18 cellular contexts compared by ENCODE assay signal in the genomic region with DNA sequence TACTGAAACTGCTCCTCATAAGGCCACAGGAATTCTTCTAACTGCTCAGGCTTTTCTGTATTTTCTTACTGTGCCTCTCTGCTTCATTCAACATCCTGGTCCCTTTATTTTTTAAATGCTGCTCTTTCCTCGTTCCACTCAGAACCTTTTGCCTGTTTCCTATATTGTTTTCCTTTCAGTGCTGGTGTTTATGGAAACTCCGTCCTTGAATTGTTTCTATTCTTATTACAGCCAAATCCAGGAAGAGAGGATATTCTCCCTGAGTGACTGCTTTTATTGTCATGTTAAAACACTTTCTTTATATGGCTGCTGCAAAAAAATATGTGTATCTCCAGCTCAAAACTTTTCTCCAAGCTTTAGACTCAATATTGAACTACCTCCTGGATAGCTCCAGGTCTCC.
DNase-seq lines count a peak whose midpoint lies in the region; ATAC-seq, FAIRE-seq and TF ChIP-seq lines count a peak whose summit lies in the region.
"Had no signal": no experiment of that assay in that cellular context is flagged by ENCODE, and none has a peak within 500 bp of the region (broad histone marks: within the 10 kb centered on the region; RNA-seq: fewer than 3 reads in every experiment).

No MANE protein-coding gene starts in this region.

- no peaks in the 10 kb centered on the region for H3K9me3 ChIP-seq in colonic mucosa
- H3K9me3 ChIP-seq in endothelial cell of umbilical vein (replicated peaks; ENCODE audit: control insufficient read depth, insufficient read depth, low read length), result no peaks in the 10 kb centered on the region
- no peaks in the 10 kb centered on the region for H3K9me3 ChIP-seq in lower lobe of right lung
- H3K9me3 ChIP-seq in parathyroid adenoma (ENCODE audit: control insufficient read depth, low read length), result no peaks in the 10 kb centered on the region
- H3K9me3 ChIP-seq: A549, BE2C, Caco-2 had no signal

- CTCF ChIA-PET in endothelial cell of umbilical vein (lab: Charles Lee), result no interaction called here

- H3K4me2 ChIP-seq in endothelial cell of umbilical vein (ENCODE audit: insufficient read depth, low read length) (no peak overlapping the region), parathyroid adenoma (ENCODE audit: low read length) (no peak overlapping the region)
- H3K4me2 ChIP-seq: A549 had no signal

- H4K20me1 ChIP-seq in endothelial cell of umbilical vein (replicated peaks; ENCODE audit: control insufficient read depth, extremely low read depth, insufficient read depth, low read length), result no peaks in the 10 kb centered on the region

- intact Hi-C loops in colonic mucosa (cut with DNase I), result no loop called here
- intact Hi-C loops in endothelial cell of umbilical vein (cut with micrococcal nuclease), result no loop called here
- intact Hi-C loops in lower lobe of right lung (cut with DNase I), result no loop called here

- POLR2A ChIA-PET in endothelial cell of umbilical vein (lab: Charles Lee), result no interaction called here

- no peaks in the 10 kb centered on the region for H3K79me2 ChIP-seq in endothelial cell of umbilical vein (ENCODE audit: control insufficient read depth, insufficient read depth, low read length)
- H3K79me2 ChIP-seq in parathyroid adenoma, result no peaks in the 10 kb centered on the region

- no peak overlapping the region for H3K4me3 ChIP-seq in colonic mucosa
- no peak overlapping the region for H3K4me3 ChIP-seq in endothelial cell of umbilical vein (replicated peaks in 1 of 3; ENCODE audit: insufficient read depth in 1 of 3, low read depth in 1 of 3, low read length in 3 of 3)
- no peak overlapping the region for H3K4me3 ChIP-seq in lower lobe of right lung
- no peak overlapping the region for H3K4me3 ChIP-seq in parathyroid adenoma (ENCODE audit: low read depth, low read length)
- H3K4me3 ChIP-seq: A549, K562 had no signal

- FAIRE-seq in endothelial cell of umbilical vein (lab: Jason Lieb, UNC), result no peak
- FAIRE-seq: A549, GM12891, GM19239, H54, K562 had no signal

- peak overlapping the region; percentile 30 for H3K27ac ChIP-seq in colonic mucosa
- H3K27ac ChIP-seq in endothelial cell of umbilical vein (ENCODE audit: insufficient read depth, low read depth, low read length), result no peak overlapping the region
- H3K27ac ChIP-seq in lower lobe of right lung, result peak overlapping the region; percentile 19
- no peak overlapping the region for H3K27ac ChIP-seq in parathyroid adenoma
- H3K27ac ChIP-seq: A549, C4-2B had no signal

- TF ChIP-seq POLR2A in endothelial cell of umbilical vein (IDR thresholded peaks at IDR 0.05; ENCODE audit: low read depth, low read length), result no peak

- no peaks in the 10 kb centered on the region for H3K36me3 ChIP-seq in colonic mucosa
- H3K36me3 ChIP-seq in endothelial cell of umbilical vein (ENCODE audit: control insufficient read depth in 2 of 2, extremely low read depth in 1 of 2, insufficient read depth in 2 of 2, low read length in 2 of 2), result no peaks in the 10 kb centered on the region
- H3K36me3 ChIP-seq in lower lobe of right lung, result no peaks in the 10 kb centered on the region
- H3K36me3 ChIP-seq in parathyroid adenoma (ENCODE audit: control insufficient read depth, insufficient read depth, low read length), result no peaks in the 10 kb centered on the region
- H3K36me3 ChIP-seq: BE2C had no signal

- H3K4me1 ChIP-seq in colonic mucosa, result no peaks in the 10 kb centered on the region
- H3K4me1 ChIP-seq in endothelial cell of umbilical vein (ENCODE audit: control insufficient read depth, extremely low read depth, insufficient read depth, low read length), result peaks cover 3% of the 10 kb centered on the region
- H3K4me1 ChIP-seq in lower lobe of right lung, result peaks cover 3% of the 10 kb centered on the region
- no peaks in the 10 kb centered on the region for H3K4me1 ChIP-seq in parathyroid adenoma
- H3K4me1 ChIP-seq: A549, BE2C, Caco-2 had no signal

- dilution Hi-C loops in endothelial cell of umbilical vein (cut with MboI; ENCODE audit: extremely low pct_ligation_motif_present, low sequenced_read_pairs), result no loop called here

- H2AFZ ChIP-seq in endothelial cell of umbilical vein (ENCODE audit: low read depth, low read length) (no peak overlapping the region), parathyroid adenoma (peak overlapping the region; percentile 33)

- no peak for ATAC-seq in lower lobe of right lung
- ATAC-seq: A549, K562 had no signal

- no TSS peak for BruUV-seq in endothelial cell of umbilical vein (replicated peaks; lab: Mats Ljungman, UMichigan)

- DNase-seq in colonic mucosa (no peak), endothelial cell of umbilical vein (ENCODE audit: low read depth, low spot score) (peak; percentile 64), lower lobe of right lung (no peak), DMS153 treated with DMSO at 0.1 percent for 48 hours (lab: John Stamatoyannopoulos, UW; ENCODE audit: unreplicated experiment) (no peak), DMS114 treated with DMSO at 0.1 percent for 48 hours (lab: John Stamatoyannopoulos, UW; ENCODE audit: unreplicated experiment) (no peak), CD1c-positive myeloid dendritic cell (ENCODE audit: extremely low spot score) (no peak)
- DNase-seq in activated effector memory CD4-positive, alpha-beta T cell treated with anti-CD3 and anti-CD28 coated beads, Interleukin-2, amount 50 U/mL, for 16 hours, result no peak
- DNase-seq: BE2C; Caco-2; CD8-positive, alpha-beta memory T cell; DMS79 had no signal

- H3K9me1 ChIP-seq in endothelial cell of umbilical vein (replicated peaks; ENCODE audit: control insufficient read depth, extremely low read depth, insufficient read depth, low read length), result no peaks in the 10 kb centered on the region

- H3K27me3 ChIP-seq in colonic mucosa (no peaks in the 10 kb centered on the region), endothelial cell of umbilical vein (ENCODE audit: control insufficient read depth in 2 of 2, insufficient read depth in 2 of 2, low read length in 2 of 2) (peaks cover 15 to 21% of the 10 kb centered on the region in 2 experiments), lower lobe of right lung (ENCODE audit: low read depth) (no peaks in the 10 kb centered on the region), parathyroid adenoma (ENCODE audit: control insufficient read depth, insufficient read depth, low read length) (no peaks in the 10 kb centered on the region)
- H3K27me3 ChIP-seq: BE2C had no signal

- TF ChIP-seq CTCF in colonic mucosa (IDR thresholded peaks at IDR 0.05) (no peak), endothelial cell of umbilical vein (IDR thresholded peaks at IDR 0.05; ENCODE audit: extremely low read depth in 1 of 2, insufficient read depth in 1 of 2, low read depth in 1 of 2, low read length in 2 of 2) (no peak), lower lobe of right lung (IDR thresholded peaks at IDR 0.05) (no peak), parathyroid adenoma (IDR thresholded peaks at IDR 0.05) (no peak)

- H3K9ac ChIP-seq in colonic mucosa (ENCODE audit: low read depth in 2 of 2, low read length in 2 of 2) (no peak overlapping the region), endothelial cell of umbilical vein (replicated peaks; ENCODE audit: extremely low read depth, insufficient read depth, low read length) (no peak overlapping the region), parathyroid adenoma (no peak overlapping the region)

TF ChIP-seq in endothelial cell of umbilical vein, 7 proteins besides CTCF, POLR2A, EP300 and RAD21:
- no peak for TF ChIP-seq POLR2AphosphoS5 (IDR thresholded peaks at IDR 0.05; ENCODE audit: insufficient read depth, low read depth, low read length)
- no peak for TF ChIP-seq MYC (IDR thresholded peaks at IDR 0.05; ENCODE audit: low read depth, low read length)
- TF ChIP-seq JUN (IDR thresholded peaks at IDR 0.05; ENCODE audit: borderline replicate concordance, insufficient read depth, insufficient read length, low read depth), result no peak
- TF ChIP-seq GATA2 (IDR thresholded peaks at IDR 0.05; ENCODE audit: insufficient read depth, insufficient read length, low read depth, low read length), result no peak
- TF ChIP-seq, protein P1, sequence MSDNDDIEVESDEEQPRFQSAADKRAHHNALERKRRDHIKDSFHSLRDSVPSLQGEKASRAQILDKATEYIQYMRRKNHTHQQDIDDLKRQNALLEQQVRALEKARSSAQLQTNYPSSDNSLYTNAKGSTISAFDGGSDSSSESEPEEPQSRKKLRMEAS (IDR thresholded peaks at IDR 0.05; ENCODE audit: insufficient read depth, insufficient read length), result no peak
- no peak for TF ChIP-seq EZH2 (IDR thresholded peaks at IDR 0.05; ENCODE audit: borderline replicate concordance, low read depth, low read length, severe bottlenecking)
- no peak for TF ChIP-seq FOS (IDR thresholded peaks at IDR 0.05; ENCODE audit: borderline replicate concordance, insufficient read depth, low read length)

Comparison
In these comparisons a context has a peak if more than half of its experiments do, and no peak if none do; other contexts are left out.
1. H3K27ac ChIP-seq: peak in colonic mucosa (single experiment) and lower lobe of right lung (single experiment); none in endothelial cell of umbilical vein (single experiment) and parathyroid adenoma (single experiment).